In genomic region chr2:25941042-25941441, GRCh38 we compare ENCODE assay signal across 26 cellular contexts.
"Had no signal": no experiment of that assay in that cellular context is flagged by ENCODE, and none has a peak within 500 bp of the region (broad histone marks: within the 10 kb centered on the region; RNA-seq: fewer than 3 reads in every experiment).

No MANE protein-coding gene starts in this region.

- H3K36me3 ChIP-seq: pancreas, prostate gland, suprapubic skin, transverse colon, upper lobe of right lung, uterus had no signal

- H3K27me3 Mint-ChIP-seq: naive thymus-derived CD4-positive, alpha-beta T cell; stimulated activated naive CD8-positive, alpha-beta T cell treated with anti-CD3 and anti-CD28 coated beads, Interleukin-15, Interleukin-2, amounts not matched to agents 100 ng/mL and 50 ng/mL, for 24 hours; type B pancreatic cell had no signal

- H3K27me3 ChIP-seq: neutrophil, pancreas, sigmoid colon, suprapubic skin, testis, tibial artery, transverse colon, upper lobe of right lung, uterus had no signal

- H3K9me3 ChIP-seq: neutrophil, pancreas, prostate gland, sigmoid colon, suprapubic skin, testis, tibial artery, transverse colon, upper lobe of right lung, uterus had no signal

- H3K27ac Mint-ChIP-seq: natural killer cell; nephron; stimulated activated effector memory CD8-positive, alpha-beta T cell treated with anti-CD3 and anti-CD28 coated beads, Interleukin-12 subunit alpha, Interleukin-12 subunit beta, amount 100 ng/mL, for 72 hours; stimulated activated naive CD8-positive, alpha-beta T cell treated with anti-CD3 and anti-CD28 coated beads, Interleukin-15, Interleukin-2, amounts not matched to agents 100 ng/mL and 50 ng/mL, for 24 hours; type B pancreatic cell had no signal

- ATAC-seq: naive thymus-derived CD4-positive, alpha-beta T cell; natural killer cell; pancreas; right cardiac atrium; stimulated activated effector memory CD8-positive, alpha-beta T cell treated with anti-CD3 and anti-CD28 coated beads, Interleukin-12 subunit alpha, Interleukin-12 subunit beta, amount 100 ng/mL, for 72 hours; upper lobe of right lung had no signal

- H3K36me3 Mint-ChIP-seq: natural killer cell had no signal

- H3K4me3 Mint-ChIP-seq: naive thymus-derived CD4-positive, alpha-beta T cell; natural killer cell; nephron; neural crest cell; stimulated activated effector memory CD8-positive, alpha-beta T cell treated with anti-CD3 and anti-CD28 coated beads, Interleukin-12 subunit alpha, Interleukin-12 subunit beta, amount 100 ng/mL, for 72 hours; stimulated activated naive CD8-positive, alpha-beta T cell treated with anti-CD3 and anti-CD28 coated beads, Interleukin-15, Interleukin-2, amounts not matched to agents 100 ng/mL and 50 ng/mL, for 24 hours; type B pancreatic cell had no signal

- H3K4me3 ChIP-seq: pancreas, prostate gland, sigmoid colon, suprapubic skin, testis, tibial artery, transverse colon, upper lobe of right lung, uterus had no signal

- DNase-seq: naive thymus-derived CD4-positive, alpha-beta T cell; natural killer cell; nucleus accumbens; pancreas; right cardiac atrium; sigmoid colon; small intestine; stimulated activated CD4-positive, alpha-beta T cell treated with anti-CD3 and anti-CD28 coated beads, Interleukin-15, amount 100 ng/mL, for 24 hours; stimulated activated CD4-positive, alpha-beta T cell treated with anti-CD3 and anti-CD28 coated beads, Interleukin-2, amount 100 ng/mL, for 24 hours; stimulated activated CD4-positive, alpha-beta T cell treated with anti-CD3 and anti-CD28 coated beads, Interleukin-2, amount 100 ng/mL, for 48 hours; stimulated activated CD4-positive, alpha-beta T cell treated with anti-CD3 and anti-CD28 coated beads, Interleukin-4, amount 100 ng/mL, for 24 hours; stimulated activated naive CD4-positive, alpha-beta T cell; substantia nigra; testis; tibial artery; transverse colon; upper lobe of right lung; uterus had no signal

- H3K4me1 Mint-ChIP-seq: natural killer cell; nephron; neural crest cell; stimulated activated effector memory CD8-positive, alpha-beta T cell treated with anti-CD3 and anti-CD28 coated beads, Interleukin-12 subunit alpha, Interleukin-12 subunit beta, amount 100 ng/mL, for 72 hours had no signal

- H3K9me3 Mint-ChIP-seq: naive thymus-derived CD4-positive, alpha-beta T cell; natural killer cell; nephron; neural crest cell; stimulated activated effector memory CD8-positive, alpha-beta T cell treated with anti-CD3 and anti-CD28 coated beads, Interleukin-12 subunit alpha, Interleukin-12 subunit beta, amount 100 ng/mL, for 72 hours; stimulated activated naive CD8-positive, alpha-beta T cell treated with anti-CD3 and anti-CD28 coated beads, Interleukin-15, Interleukin-2, amounts not matched to agents 100 ng/mL and 50 ng/mL, for 24 hours; type B pancreatic cell had no signal

- H3K27ac ChIP-seq: neutrophil, pancreas, prostate gland, sigmoid colon, suprapubic skin, testis, tibial artery, transverse colon, upper lobe of right lung, uterus had no signal

- H3K4me1 ChIP-seq: pancreas, prostate gland, transverse colon, upper lobe of right lung, uterus had no signal
